12 cellular contexts compared by ENCODE assay signal in the genomic region with DNA sequence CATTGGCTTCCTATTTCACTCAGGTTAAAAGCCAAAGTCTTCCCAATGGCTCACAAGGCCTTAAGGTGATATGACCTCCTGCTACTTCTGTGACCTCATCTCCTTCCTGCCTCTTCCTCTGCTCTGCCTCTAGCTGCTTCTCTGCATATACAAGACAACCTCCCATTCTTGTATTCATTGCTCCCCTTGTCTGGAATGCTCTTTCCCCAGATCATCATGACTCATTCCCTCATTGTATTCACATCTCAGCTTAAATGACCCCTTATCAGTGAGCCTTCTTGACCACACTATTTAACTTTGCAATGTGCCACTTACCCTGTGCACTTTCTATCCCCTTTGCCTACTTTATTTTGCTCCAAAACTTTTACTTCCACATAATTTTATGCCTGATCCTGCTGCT.
DNase-seq lines count a peak whose midpoint lies in the region; ATAC-seq and TF ChIP-seq lines count a peak whose summit lies in the region.
"Had no signal": no experiment of that assay in that cellular context is flagged by ENCODE, and none has a peak within 500 bp of the region (broad histone marks: within the 10 kb centered on the region; RNA-seq: fewer than 3 reads in every experiment).

No MANE protein-coding gene starts in this region.

- intact Hi-C loops in spleen (cut with DNase I; ENCODE audit: low total_unique reads), result no loop called here

- H3K4me3 ChIP-seq in MG63 (no peak overlapping the region), spleen (no peak overlapping the region)

- DNase-seq in Daoy (ENCODE audit: low read depth) (peak; percentile 88), MG63 (peak; percentile 8), dermis blood vessel endothelial cell (peak; percentile 92), memory B cell (ENCODE audit: low spot score in 2 of 2) (no peak), T-helper 1 cell (no peak), spleen (no peak)
- DNase-seq: GF-D8; NCI-H1105 treated with DMSO at 0.1 percent for 48 hours; stimulated activated naive CD4-positive, alpha-beta T cell treated with Interleukin-2 at 50 U/mL for 16 hours had no signal

- no peak overlapping the region for H3K27ac ChIP-seq in spleen

- peaks cover 4 to 61% (median 26%) of the 10 kb centered on the region in 6 donors for H3K4me1 ChIP-seq in spleen

- peak overlapping the region; percentile 14 for H3K27ac Mint-ChIP-seq in memory B cell

- H3K4me3 Mint-ChIP-seq in memory B cell, result no peak overlapping the region

- TF ChIP-seq CTCF in spleen (IDR thresholded peaks at IDR 0.05 in 8 of 11, conservative IDR thresholded peaks at IDR 0.05 in 3 of 11), result no peak

- H3K36me3 ChIP-seq in MG63 (peaks cover 51% of the 10 kb centered on the region), spleen (peaks cover 2 to 57% (median 26%) of the 10 kb centered on the region in 6 donors)

- H3K9me3 Mint-ChIP-seq in memory B cell, result peaks cover 8% of the 10 kb centered on the region

- peaks cover 14% of the 10 kb centered on the region for H3K4me1 Mint-ChIP-seq in memory B cell

- H3K36me3 Mint-ChIP-seq in memory B cell, result peaks cover 44% of the 10 kb centered on the region

- H3K27me3 ChIP-seq in MG63, result no peaks in the 10 kb centered on the region
- H3K27me3 ChIP-seq in spleen (replicated peaks in 1 of 7), result no peaks in the 10 kb centered on the region

- no peak for TF ChIP-seq POLR2A in spleen (IDR thresholded peaks at IDR 0.05)

- H3K27me3 Mint-ChIP-seq in memory B cell, result no peaks in the 10 kb centered on the region

- ATAC-seq in memory B cell (ENCODE audit: low read depth), result no peak
- ATAC-seq in GM21529 (IDR thresholded peaks at IDR 0.05; ENCODE audit: unreplicated experiment), result no peak
- no peak for ATAC-seq in HG03108 (IDR thresholded peaks at IDR 0.05; ENCODE audit: unreplicated experiment)
- ATAC-seq: left lobe of liver had no signal

- H3K9me3 ChIP-seq in MG63 (peaks cover 4% of the 10 kb centered on the region; the same call in 1 of the 2 replicates), spleen (peaks cover 0 to 8% (median under 1%) of the 10 kb centered on the region in 8 donors)

Comparison
In these comparisons a context has a peak if more than half of its experiments do, and no peak if none do; other contexts are left out.
1. DNase-seq: peak in Daoy (single experiment), MG63 (single experiment) and dermis blood vessel endothelial cell (single experiment); none in memory B cell (0 of 2), T-helper 1 cell (0 of 5) and spleen (single experiment).